ENCODE assay signal across 17 cellular contexts in genomic region chr14:78232666-78233065, GRCh38.
DNase-seq lines count a peak whose midpoint lies in the region; ATAC-seq and TF ChIP-seq lines count a peak whose summit lies in the region.
"Had no signal": no experiment of that assay in that cellular context is flagged by ENCODE, and none has a peak within 500 bp of the region (broad histone marks: within the 10 kb centered on the region; RNA-seq: fewer than 3 reads in every experiment).

No MANE protein-coding gene starts in this region.

- H3K4me1 Mint-ChIP-seq in glutamatergic neuron (ENCODE audit: low read depth, unreplicated experiment) = peaks cover 5% of the 10 kb centered on the region

- H3K9me3 Mint-ChIP-seq in glutamatergic neuron (ENCODE audit: unreplicated experiment) = peaks cover 9% of the 10 kb centered on the region

- no peaks in the 10 kb centered on the region for H3K36me3 Mint-ChIP-seq in glutamatergic neuron (ENCODE audit: unreplicated experiment)

- TF ChIP-seq CTCF in glutamatergic neuron (IDR thresholded peaks at IDR 0.05; ENCODE audit: partially characterized antibody, unreplicated experiment) = no peak

- no peak overlapping the region for H3K27ac Mint-ChIP-seq in glutamatergic neuron (ENCODE audit: unreplicated experiment)
- H3K27ac Mint-ChIP-seq: HFFc6 had no signal

- H3K27me3 Mint-ChIP-seq in glutamatergic neuron (ENCODE audit: unreplicated experiment) = peaks cover 12% of the 10 kb centered on the region

- ATAC-seq in GM21526 (IDR thresholded peaks at IDR 0.05; ENCODE audit: low FRiP score, unreplicated experiment) = no peak
- ATAC-seq: A549, PC-3 had no signal

- DNase-seq in NCI-H146 (lab: John Stamatoyannopoulos, UW) (peak; percentile 63), NCI-H146 treated with DMSO at 0.1 percent for 48 hours (lab: John Stamatoyannopoulos, UW; ENCODE audit: unreplicated experiment) (no peak), D341Med (ENCODE audit: low spot score) (peak; percentile 71), NCI-H524 (lab: John Stamatoyannopoulos, UW) (peak; percentile 98), glutamatergic neuron (peak; percentile 29), GF-D8 (lab: John Stamatoyannopoulos, UW) (no peak), Kasumi-1 (lab: John Stamatoyannopoulos, UW) (no peak)
- DNase-seq: C1 segment of cervical spinal cord, DMS153, HFFc6, KBM-7, NCI-H510A, PC-3, SJCRH30, T-helper 2 cell had no signal

- no peak overlapping the region for H3K4me3 Mint-ChIP-seq in glutamatergic neuron (ENCODE audit: unreplicated experiment)
- H3K4me3 Mint-ChIP-seq: HFFc6 had no signal

Comparison
In these comparisons a context has a peak if more than half of its experiments do, and no peak if none do; other contexts are left out.
1. DNase-seq: peak in NCI-H146 (single experiment), D341Med (single experiment), NCI-H524 (2 of 2) and glutamatergic neuron (single experiment); none in NCI-H146 treated with DMSO at 0.1 percent for 48 hours (single experiment), GF-D8 (single experiment) and Kasumi-1 (0 of 2).